In the genomic region with DNA sequence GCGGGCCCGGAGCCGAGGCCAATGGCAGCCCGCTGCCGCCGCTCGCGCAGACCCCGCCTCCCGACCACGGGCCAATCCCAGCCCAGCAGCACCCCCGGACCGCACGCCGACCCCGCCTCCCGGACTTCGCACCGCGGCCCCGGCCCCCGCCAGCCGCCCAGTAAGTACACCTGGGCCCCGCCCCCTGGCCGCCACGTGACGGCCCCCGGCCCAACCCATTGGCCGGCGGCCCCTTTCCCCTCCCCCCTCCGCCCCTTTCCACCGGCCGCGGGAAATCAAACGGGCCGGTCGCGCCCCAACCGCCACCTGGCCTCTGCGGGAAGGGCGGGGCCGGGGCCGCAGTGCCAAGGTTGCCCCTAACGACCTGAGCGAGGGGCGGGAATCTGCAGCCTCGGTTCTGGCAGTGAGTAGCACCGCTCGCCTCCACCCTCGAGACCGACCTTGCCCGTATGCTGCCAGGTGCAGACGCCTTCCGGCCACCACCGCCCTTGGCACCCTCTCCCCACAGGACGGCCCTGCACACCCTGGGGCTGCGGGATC, we compare ENCODE assay signal across 8 cellular contexts. TPM values are rescaled to one million over a fixed set of nuclear protein-coding genes. Genes with fewer than 3 reads are reported as not detected.
A peak's percentile ranks its signal among the peaks of the same experiment; 100 is the strongest.
DNase-seq lines count a peak whose midpoint lies in the region; ATAC-seq lines count a peak whose summit lies in the region.

A gene (minus strand): TSS at position 26 of the 540 bp plus-strand sequence. CDS start 139 bp downstream, outside the sequence.

- H3K27ac ChIP-seq in ectodermal cell (ENCODE audit: insufficient read depth, low read depth, low read length, poor library complexity, severe bottlenecking) (no peak within 1 kb of the TSS), muscle layer of colon (ENCODE audit: low read depth, low read length) (peak within 1 kb of the TSS; percentile 39)

- peak; percentile 26 for DNase-seq in SIG-M5 treated with dmso at 0.1 percent for 504 hours (lab: John Stamatoyannopoulos, UW; ENCODE audit: unreplicated experiment)
- no peak for DNase-seq in SIG-M5 (lab: John Stamatoyannopoulos, UW)
- DNase-seq in NCI-H2171 (lab: John Stamatoyannopoulos, UW): peak; percentile 59
- DNase-seq in activated CD4-positive, alpha-beta T cell treated with anti-CD3 and anti-CD28 coated beads, Interleukin-2, amount 50 U/mL, for 1 hour: peak; percentile 68
- peak; percentile 75 for DNase-seq in stimulated activated naive CD4-positive, alpha-beta T cell treated with Interleukin-2 at 50 U/mL for 16 hours (lab: John Stamatoyannopoulos, UW)

- H3K9me3 ChIP-seq in ectodermal cell (ENCODE audit: control insufficient read depth, low read length): no peaks in the 10 kb centered on the region
- H3K9me3 ChIP-seq in muscle layer of colon (ENCODE audit: low read length): no peaks in the 10 kb centered on the region

- H3K27me3 ChIP-seq in ectodermal cell (ENCODE audit: control insufficient read depth, insufficient read depth, low read length, poor library complexity, severe bottlenecking) (peaks cover 59% of the 10 kb centered on the region), muscle layer of colon (ENCODE audit: control insufficient read depth in 1 of 2, insufficient read depth in 2 of 2, low read length in 2 of 2) (peaks cover 0 to 22% of the 10 kb centered on the region in 2 donors)

- H3K4me3 ChIP-seq in ectodermal cell (ENCODE audit: insufficient read depth, low read depth, low read length): peak within 1 kb of the TSS; percentile 26
- peak within 1 kb of the TSS; percentile 32 to 38 for H3K4me3 ChIP-seq in muscle layer of colon (ENCODE audit: low read depth in 1 of 2, low read length in 2 of 2)

- H3K36me3 ChIP-seq in ectodermal cell (ENCODE audit: control insufficient read depth, insufficient read depth, low read length): no peaks in the 10 kb centered on the region
- H3K36me3 ChIP-seq in muscle layer of colon (ENCODE audit: insufficient read depth, low read length): no peaks in the 10 kb centered on the region

- 2% methylated on average over 57 of the region's 57 CpGs for WGBS in ectodermal cell, 2 experiments

- no peak for ATAC-seq in HG03520 (IDR thresholded peaks at IDR 0.05; ENCODE audit: unreplicated experiment)

- peaks cover 21% of the 10 kb centered on the region for H3K4me1 ChIP-seq in ectodermal cell (ENCODE audit: control insufficient read depth, insufficient read depth, low read length)
- H3K4me1 ChIP-seq in muscle layer of colon (ENCODE audit: insufficient read depth, low read length): peaks cover 51% of the 10 kb centered on the region

- H3K9ac ChIP-seq in muscle layer of colon (ENCODE audit: low read length): no peak within 1 kb of the TSS

RNA-seq across cellular contexts. Expression of the gene that starts here (rescaled TPM):
- polyA plus RNA-seq in ectodermal cell (2013, experiment 1 of 4): 8.6 TPM
- polyA plus RNA-seq in ectodermal cell (2013, experiment 2 of 4): 11.0 TPM
- 7.0 TPM for polyA plus RNA-seq in ectodermal cell (2013, experiment 3 of 4)
- 9.9 TPM for polyA plus RNA-seq in ectodermal cell (2013, experiment 4 of 4)
